Comparison of ENCODE assay signal across 17 cellular contexts in genomic region chr14:99133563-99134332, GRCh38.
DNase-seq lines count a peak whose midpoint lies in the region; ATAC-seq and TF ChIP-seq lines count a peak whose summit lies in the region.
"Had no signal": no experiment of that assay in that cellular context is flagged by ENCODE, and none has a peak within 500 bp of the region (broad histone marks: within the 10 kb centered on the region; RNA-seq: fewer than 3 reads in every experiment).

No MANE protein-coding gene starts in this region.

- intact Hi-C loops in left ventricle myocardium inferior (cut with micrococcal nuclease) = no loop called here
- intact Hi-C loops in lower lobe of right lung (cut with DNase I) = no loop called here

- no peaks in the 10 kb centered on the region for H3K9me3 ChIP-seq in left ventricle myocardium inferior (replicated peaks)
- no peaks in the 10 kb centered on the region for H3K9me3 ChIP-seq in lower lobe of right lung

- H3K27ac ChIP-seq in left ventricle myocardium inferior (replicated peaks) = no peak overlapping the region
- H3K27ac ChIP-seq in lower lobe of right lung = no peak overlapping the region

- DNase-seq in GM03348 (ENCODE audit: low spot score) (peak; percentile 5), left ventricle myocardium inferior (peak; percentile 26), occipital lobe (lab: John Stamatoyannopoulos, UW) (peak; percentile 16), lower lobe of right lung (no peak), A172 (ENCODE audit: low spot score) (no peak), NCI-H69 (lab: John Stamatoyannopoulos, UW) (no peak)
- DNase-seq in activated CD8-positive, alpha-beta memory T cell treated with anti-CD3 and anti-CD28 coated beads for 24 hours = peak; percentile 52
- DNase-seq: AML-193; DMS53; immature natural killer cell; NCI-H1694 treated with DMSO at 0.1 percent for 48 hours; NCI-H82; SHP77; stimulated activated CD4-positive, alpha-beta T cell treated with anti-CD3 and anti-CD28 coated beads, Interleukin-4, amount 100 ng/mL, for 4 hours had no signal

- H3K36me3 ChIP-seq in left ventricle myocardium inferior (no peaks in the 10 kb centered on the region), lower lobe of right lung (no peaks in the 10 kb centered on the region)

- ATAC-seq in lower lobe of right lung (no peak), GM21528 (IDR thresholded peaks at IDR 0.05; ENCODE audit: low FRiP score, unreplicated experiment) (no peak)
- ATAC-seq: K562; stimulated activated memory B cell treated with anti-CD40 and anti-IgM and Interleukin-4, amounts not matched to agents 10 μg/mL and 1 μg/mL and 100 μg/mL, for 72 hours had no signal

- H3K27me3 ChIP-seq in left ventricle myocardium inferior (ENCODE audit: low read depth) (peaks cover 53% of the 10 kb centered on the region), lower lobe of right lung (ENCODE audit: low read depth) (no peaks in the 10 kb centered on the region)

- H3K4me1 ChIP-seq in left ventricle myocardium inferior (no peaks in the 10 kb centered on the region), lower lobe of right lung (no peaks in the 10 kb centered on the region)

- H3K4me3 ChIP-seq in left ventricle myocardium inferior = no peak overlapping the region
- no peak overlapping the region for H3K4me3 ChIP-seq in lower lobe of right lung
- H3K4me3 ChIP-seq: K562 had no signal

- TF ChIP-seq CTCF in left ventricle myocardium inferior (IDR thresholded peaks at IDR 0.05; ENCODE audit: borderline replicate concordance) = no peak
- TF ChIP-seq CTCF in lower lobe of right lung (IDR thresholded peaks at IDR 0.05) = no peak

Comparison
In these comparisons a context has a peak if more than half of its experiments do, and no peak if none do; other contexts are left out.
1. DNase-seq: peak in GM03348 (single experiment), activated CD8-positive, alpha-beta memory T cell treated with anti-CD3 and anti-CD28 coated beads for 24 hours (single experiment), left ventricle myocardium inferior (single experiment) and occipital lobe (single experiment); none in lower lobe of right lung (single experiment), A172 (single experiment) and NCI-H69 (single experiment).